In the genomic region with DNA sequence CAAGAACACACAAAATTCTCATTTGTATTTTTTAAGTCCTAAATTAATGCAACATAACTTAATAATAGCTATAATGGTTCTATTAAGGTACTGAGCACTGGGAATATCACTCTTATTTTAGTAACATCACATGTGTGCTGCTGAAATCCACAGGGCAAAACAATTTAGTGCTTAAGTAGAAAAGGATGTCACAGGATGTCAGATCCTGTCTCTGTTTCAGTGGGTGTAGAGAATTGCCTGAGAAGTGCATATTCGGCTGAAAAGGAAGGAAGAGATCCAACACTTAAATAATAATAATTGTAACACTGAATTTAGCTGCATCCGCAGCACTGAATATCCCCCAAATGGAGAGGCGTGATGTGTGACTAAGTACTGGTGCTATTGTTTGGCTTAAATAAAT, we compare ENCODE assay signal across 16 cellular contexts. TPM values are rescaled to one million over a fixed set of nuclear protein-coding genes. Genes with fewer than 3 reads are reported as not detected.
DNase-seq lines count a peak whose midpoint lies in the region; ATAC-seq and TF ChIP-seq lines count a peak whose summit lies in the region.
"Had no signal": no experiment of that assay in that cellular context is flagged by ENCODE, and none has a peak within 500 bp of the region (broad histone marks: within the 10 kb centered on the region; RNA-seq: fewer than 3 reads in every experiment).

No MANE protein-coding gene starts in this region.

- H3K9me3 ChIP-seq in right atrium auricular region, result no peaks in the 10 kb centered on the region
- no peaks in the 10 kb centered on the region for H3K9me3 ChIP-seq in Loucy (ENCODE audit: insufficient read depth, low read depth, low read length)
- H3K9me3 ChIP-seq in endodermal cell (ENCODE audit: control insufficient read depth, low read length), result no peaks in the 10 kb centered on the region
- H3K9me3 ChIP-seq: BLaER1 had no signal

- intact Hi-C loops in left cardiac atrium (cut with DNase I), result no loop called here

- no peak overlapping the region for H2AFZ ChIP-seq in Loucy (ENCODE audit: low read length)

- H3K4me3 ChIP-seq in right atrium auricular region (no peak overlapping the region), Loucy (ENCODE audit: low read length, poor library complexity, severe bottlenecking) (no peak overlapping the region), endodermal cell (ENCODE audit: low read length) (peak overlapping the region; percentile 20)
- H3K4me3 ChIP-seq: BLaER1 had no signal

- no peaks in the 10 kb centered on the region for H3F3A ChIP-seq in Loucy (ENCODE audit: low read depth)

- H3K27ac ChIP-seq in right atrium auricular region (peak overlapping the region; percentile 37 to 43), endodermal cell (ENCODE audit: low read depth, low read length) (no peak overlapping the region)
- H3K27ac ChIP-seq: BLaER1 had no signal

- ATAC-seq in left cardiac atrium (no peak), HG03025 (IDR thresholded peaks at IDR 0.05; ENCODE audit: low FRiP score, unreplicated experiment) (no peak), HG03097 (IDR thresholded peaks at IDR 0.05; ENCODE audit: low FRiP score, unreplicated experiment) (no peak)

- H4K20me1 ChIP-seq in Loucy (ENCODE audit: insufficient read depth, low read length, poor library complexity, severe bottlenecking), result peaks cover 70% of the 10 kb centered on the region

- H3K36me3 Mint-ChIP-seq in endodermal cell (ENCODE audit: low read depth), result peaks cover 93% of the 10 kb centered on the region

- peaks cover 0 to 30% of the 10 kb centered on the region in 2 donors for H3K4me1 ChIP-seq in right atrium auricular region
- peaks cover 42% of the 10 kb centered on the region for H3K4me1 ChIP-seq in Loucy (ENCODE audit: insufficient read depth, low read length, poor library complexity, severe bottlenecking)
- peaks cover 14% of the 10 kb centered on the region for H3K4me1 ChIP-seq in endodermal cell (ENCODE audit: control insufficient read depth, insufficient read depth, low read length)

- DNase-seq in right atrium auricular region (ENCODE audit: low spot score) (no peak), left cardiac atrium (no peak), endodermal cell (no peak), Kasumi-1 (lab: John Stamatoyannopoulos, UW) (no peak)
- DNase-seq: DMS153, HCEC 1CT, IMR-90, NCI-H1436, NCI-H2081, NCI-H510A treated with DMSO at 0.1 percent for 48 hours, SHP77 treated with DMSO at 0.1 percent for 48 hours had no signal

- H3K27me3 ChIP-seq in right atrium auricular region (no peaks in the 10 kb centered on the region), Loucy (ENCODE audit: insufficient read depth, low read length, poor library complexity, severe bottlenecking) (no peaks in the 10 kb centered on the region), endodermal cell (ENCODE audit: control insufficient read depth, insufficient read depth, low read length, poor library complexity, severe bottlenecking) (no peaks in the 10 kb centered on the region)
- H3K27me3 ChIP-seq: BLaER1 had no signal

- TF ChIP-seq CTCF in right atrium auricular region (IDR thresholded peaks at IDR 0.05), result no peak
- no peak for TF ChIP-seq CTCF in Loucy (conservative IDR thresholded peaks at IDR 0.05; ENCODE audit: low read length)
- no peak for TF ChIP-seq CTCF in endodermal cell (conservative IDR thresholded peaks at IDR 0.05)

- peak overlapping the region; percentile 38 for H3K4me2 ChIP-seq in Loucy (ENCODE audit: low read depth, low read length, poor library complexity, severe bottlenecking)
- H3K4me2 ChIP-seq: BLaER1 had no signal

- H3K9me2 ChIP-seq in Loucy (replicated peaks; ENCODE audit: low read depth, low read length), result no peaks in the 10 kb centered on the region

- H3K79me2 ChIP-seq in Loucy (ENCODE audit: insufficient read depth, low read length), result peaks cover 83% of the 10 kb centered on the region

- H3K27me3 Mint-ChIP-seq in endodermal cell (ENCODE audit: insufficient read depth), result no peaks in the 10 kb centered on the region

- H3K9me3 Mint-ChIP-seq in endodermal cell, result no peaks in the 10 kb centered on the region

- no peak overlapping the region for H3K9ac ChIP-seq in Loucy (ENCODE audit: low read depth, low read length, poor library complexity, severe bottlenecking)
- H3K9ac ChIP-seq in endodermal cell (ENCODE audit: extremely low read depth, low read length, poor library complexity, severe bottlenecking), result no peak overlapping the region
- H3K9ac ChIP-seq: BLaER1 had no signal

- H3K36me3 ChIP-seq in right atrium auricular region, result peaks cover 56% of the 10 kb centered on the region
- H3K36me3 ChIP-seq in Loucy (ENCODE audit: insufficient read depth, low read length), result peaks cover 94% of the 10 kb centered on the region
- peaks cover 89% of the 10 kb centered on the region for H3K36me3 ChIP-seq in endodermal cell (ENCODE audit: control insufficient read depth, insufficient read depth, low read length)

- no peak overlapping the region for H3K4me3 Mint-ChIP-seq in endodermal cell

- no peak overlapping the region for H3K27ac Mint-ChIP-seq in endodermal cell

- H3K4me1 Mint-ChIP-seq in endodermal cell, result peaks cover 73% of the 10 kb centered on the region

- 0% methylated on average over 1 of the region's 3 CpGs; no CpG with 5 or more reads in 1 of the 2 experiments for WGBS in endodermal cell (ENCODE audit: insufficient coverage in 1 of 2, insufficient read length in 1 of 2), 2 experiments

RNA-seq across cellular contexts. Expression of gene LDHB, which starts 8.6 kb away (rescaled TPM):
- total RNA-seq in right atrium auricular region, result 1,000 to 10,000 TPM in 1 of 2 donors, 100 to 1,000 TPM in 1; 727 to 1,254 TPM
- 1,000 to 10,000 TPM; 1,145 to 1,293 TPM for total RNA-seq in left cardiac atrium
- total RNA-seq in endodermal cell, result 1,000 to 10,000 TPM in 1 of 2 donors, 100 to 1,000 TPM in 1; 917 to 1,694 TPM
- polyA plus RNA-seq in endodermal cell (2013, experiment 1 of 2), result 934 TPM
- 808 TPM for polyA plus RNA-seq in endodermal cell (2013, experiment 2 of 2)

RNA-seq across cellular contexts. Expression of gene GYS2, which starts 44.4 kb away (rescaled TPM):
- total RNA-seq in right atrium auricular region (not detected), left cardiac atrium (under 1 TPM in 1 of 2 donors, not detected in 1; 0.62 TPM), endodermal cell (not detected)
- polyA plus RNA-seq in endodermal cell (2013, experiment 1 of 2), result not detected
- not detected for polyA plus RNA-seq in endodermal cell (2013, experiment 2 of 2)
- total RNA-seq: HT-29, IMR-90 had no signal
- polyA plus RNA-seq: IMR-90 had no signal
